Comparison of ENCODE assay signal across 8 cellular contexts in genomic region chr3:38497026-38497425, GRCh38. TPM values are rescaled to one million over a fixed set of nuclear protein-coding genes. Genes with fewer than 3 reads are reported as not detected.
A peak's percentile ranks its signal among the peaks of the same experiment; 100 is the strongest.
DNase-seq lines count a peak whose midpoint lies in the region; ATAC-seq and TF ChIP-seq lines count a peak whose summit lies in the region.

No MANE protein-coding gene starts in this region.

- H3K4me1 Mint-ChIP-seq in activated CD4-positive, alpha-beta T cell treated with anti-CD3 and anti-CD28 coated beads, Interleukin-2, amount 10 ng/mL, durations not matched to agents 24 days and 14 days = peaks cover 23% of the 10 kb centered on the region

- peaks cover 3 to 6% of the 10 kb centered on the region in 2 donors for H3K4me1 ChIP-seq in thoracic aorta (ENCODE audit: control insufficient read depth in 1 of 2, low read depth in 2 of 2)

- H3K36me3 ChIP-seq in thoracic aorta = no peaks in the 10 kb centered on the region

- no peaks in the 10 kb centered on the region for H3K9me3 Mint-ChIP-seq in activated CD4-positive, alpha-beta T cell treated with anti-CD3 and anti-CD28 coated beads, Interleukin-2, amount 10 ng/mL, durations not matched to agents 24 days and 14 days

- H3K27me3 Mint-ChIP-seq in activated CD4-positive, alpha-beta T cell treated with anti-CD3 and anti-CD28 coated beads, Interleukin-2, amount 10 ng/mL, durations not matched to agents 24 days and 14 days = no peaks in the 10 kb centered on the region

- H3K36me3 Mint-ChIP-seq in activated CD4-positive, alpha-beta T cell treated with anti-CD3 and anti-CD28 coated beads, Interleukin-2, amount 10 ng/mL, durations not matched to agents 24 days and 14 days (ENCODE audit: low read depth) = peaks cover 26% of the 10 kb centered on the region

- TF ChIP-seq CTCF in WI38 (IDR thresholded peaks at IDR 0.05; ENCODE audit: low read depth, low read length) = no peak
- no peak for TF ChIP-seq CTCF in thoracic aorta (IDR thresholded peaks at IDR 0.05)
- no peak for TF ChIP-seq CTCF in GM10266 (IDR thresholded peaks at IDR 0.05; ENCODE audit: control insufficient read depth, insufficient read depth, low read depth, missing control alignments)

- ATAC-seq in thoracic aorta (ENCODE audit: insufficient number of reproducible peaks, low FRiP score, low read depth) (no peak), HG02678 (IDR thresholded peaks at IDR 0.05; ENCODE audit: unreplicated experiment) (no peak)

- no peaks in the 10 kb centered on the region for H3K9me3 ChIP-seq in thoracic aorta

- H3K27ac ChIP-seq in thoracic aorta = no peak overlapping the region

- intact Hi-C loops in activated CD4-positive, alpha-beta T cell treated with anti-CD3 and anti-CD28 coated beads, Interleukin-2, amount 10 ng/mL, durations not matched to agents 24 days and 14 days (cut with micrococcal nuclease) = loop anchor here (2.0 to 5.0 kb wide), 2 partner anchors 24 to 360 kb away; partner anchors contain the start of genes ACAA1 and MYD88

- H3K27me3 ChIP-seq in thoracic aorta (replicated peaks; ENCODE audit: insufficient read depth) = no peaks in the 10 kb centered on the region

- H3K27ac Mint-ChIP-seq in activated CD4-positive, alpha-beta T cell treated with anti-CD3 and anti-CD28 coated beads, Interleukin-2, amount 10 ng/mL, durations not matched to agents 24 days and 14 days = peak overlapping the region; percentile 86

- peak; percentile 58 for DNase-seq in activated CD4-positive, alpha-beta T cell treated with anti-CD3 and anti-CD28 coated beads, Interleukin-2, amount 10 ng/mL, durations not matched to agents 24 days and 14 days
- DNase-seq in activated CD4-positive, alpha-beta T cell treated with anti-CD3 and anti-CD28 coated beads for 48 hours = no peak
- DNase-seq in thoracic aorta (ENCODE audit: low spot score) (no peak), AG08396 (ENCODE audit: low spot score) (no peak), GM10266 (ENCODE audit: extremely low spot score) (no peak)

- peak overlapping the region; percentile 85 for H3K4me3 ChIP-seq in WI38 (ENCODE audit: low read depth, low read length)
- peak overlapping the region; percentile 82 for H3K4me3 ChIP-seq in iPS-11a (ENCODE audit: low read depth, low read length)
- H3K4me3 ChIP-seq in thoracic aorta = peak overlapping the region; percentile 94

- H3K4me3 Mint-ChIP-seq in activated CD4-positive, alpha-beta T cell treated with anti-CD3 and anti-CD28 coated beads, Interleukin-2, amount 10 ng/mL, durations not matched to agents 24 days and 14 days = peak overlapping the region; percentile 99

RNA-seq across cellular contexts. Expression of gene EXOG, which starts 0.9 kb away (rescaled TPM):
- total RNA-seq in activated CD4-positive, alpha-beta T cell treated with anti-CD3 and anti-CD28 coated beads, Interleukin-2, amount 10 ng/mL, durations not matched to agents 24 days and 14 days = 18.0 and 20.8 TPM in 2 replicates
- total RNA-seq in thoracic aorta = 10 to 100 TPM; 14.9 to 16.3 TPM

RNA-seq across cellular contexts. Expression of gene ACVR2B, which starts 43.3 kb away (rescaled TPM):
- total RNA-seq in activated CD4-positive, alpha-beta T cell treated with anti-CD3 and anti-CD28 coated beads, Interleukin-2, amount 10 ng/mL, durations not matched to agents 24 days and 14 days = 12.2 and 12.6 TPM in 2 replicates
- total RNA-seq in thoracic aorta = 1 to 10 TPM; 3.7 to 4.0 TPM
